In the genomic region with DNA sequence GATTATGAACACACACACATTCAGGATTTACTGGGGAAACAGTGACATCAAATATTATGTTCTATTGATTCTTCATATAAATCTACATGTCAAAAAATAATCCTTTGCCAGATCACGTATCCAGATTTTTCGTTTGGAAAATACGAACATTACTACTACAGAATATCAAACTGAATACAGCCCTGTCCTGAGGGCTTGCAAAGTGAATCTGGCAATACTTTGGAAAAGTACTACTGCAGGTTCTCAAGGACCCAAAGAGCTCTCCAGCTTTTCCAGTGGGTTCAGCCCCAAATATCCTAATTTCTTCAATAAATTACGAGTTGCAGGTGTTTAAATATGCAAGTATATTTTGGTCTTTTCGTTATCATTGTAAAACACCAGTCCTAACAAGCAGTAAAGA, we compare ENCODE assay signal across 8 cellular contexts. TPM values are rescaled to one million over a fixed set of nuclear protein-coding genes. Genes with fewer than 3 reads are reported as not detected.
A peak's percentile ranks its signal among the peaks of the same experiment; 100 is the strongest.
DNase-seq lines count a peak whose midpoint lies in the region; ATAC-seq, FAIRE-seq and TF ChIP-seq lines count a peak whose summit lies in the region.

No MANE protein-coding gene starts in this region.

- H3K27ac ChIP-seq in HUES48 (ENCODE audit: low read depth, low read length), result peak overlapping the region; percentile 93
- H3K27ac ChIP-seq in mesodermal cell (ENCODE audit: low read depth, low read length, severe bottlenecking), result peak overlapping the region; percentile 87

- 0 out of 2 replicates have a peak overlapping the region, but pooled peaks have one; percentile 32 for H3K9ac ChIP-seq in HUES48 (ENCODE audit: low read depth, low read length)

- H3K4me1 ChIP-seq in HUES48 (ENCODE audit: control insufficient read depth, insufficient read depth, low read length) (0 out of 2 replicates have a peak, but pooled peaks cover 11% of the 10 kb centered on the region), mesodermal cell (ENCODE audit: control insufficient read depth, insufficient read depth, low read length, poor library complexity, severe bottlenecking) (peaks cover 7% of the 10 kb centered on the region)

- H3K36me3 ChIP-seq in HUES48 (ENCODE audit: control insufficient read depth, insufficient read depth, low read length), result no peaks in the 10 kb centered on the region
- no peaks in the 10 kb centered on the region for H3K36me3 ChIP-seq in bronchial epithelial cell (ENCODE audit: control insufficient read depth, insufficient read depth, low read length)
- no peaks in the 10 kb centered on the region for H3K36me3 ChIP-seq in mesodermal cell (ENCODE audit: control insufficient read depth, insufficient read depth, low read length)

- TF ChIP-seq CTCF in AG10803 (conservative IDR thresholded peaks at IDR 0.05; ENCODE audit: low read length) (no peak), bronchial epithelial cell (IDR thresholded peaks at IDR 0.05; ENCODE audit: insufficient read depth, low read length, severe bottlenecking) (no peak)

- no peaks in the 10 kb centered on the region for H3K27me3 ChIP-seq in HUES48 (ENCODE audit: control insufficient read depth, insufficient read depth, low read length)
- no peaks in the 10 kb centered on the region for H3K27me3 ChIP-seq in bronchial epithelial cell (ENCODE audit: control insufficient read depth, insufficient read depth, low read length)

- H3K9me3 ChIP-seq in HUES48 (ENCODE audit: control insufficient read depth, insufficient read depth, low read length) (peaks cover 8% of the 10 kb centered on the region), mesodermal cell (ENCODE audit: control insufficient read depth, low read length) (peaks cover 4% of the 10 kb centered on the region)

- no peak for FAIRE-seq in bronchial epithelial cell (lab: Jason Lieb, UNC)

- 73% methylated on average over 3 of the region's 5 CpGs; no CpG with 5 or more reads in 1 of the 2 experiments for WGBS in mesodermal cell (ENCODE audit: insufficient coverage in 2 of 2), 2 experiments

- DNase-seq in AG10803 (ENCODE audit: low read depth), result no peak
- DNase-seq in bronchial epithelial cell (ENCODE audit: low read depth), result no peak
- DNase-seq in GDM1 (lab: John Stamatoyannopoulos, UW), result no peak
- no peak for DNase-seq in 8988T

- ATAC-seq in GM19351 (IDR thresholded peaks at IDR 0.05; ENCODE audit: unreplicated experiment), result peak; percentile 12
- no peak for ATAC-seq in HG02973 (IDR thresholded peaks at IDR 0.05; ENCODE audit: unreplicated experiment)

- peak overlapping the region; percentile 86 for H3K4me3 ChIP-seq in AG10803 (ENCODE audit: low read length)
- peak overlapping the region; percentile 96 for H3K4me3 ChIP-seq in HUES48 (ENCODE audit: low read depth, low read length)
- peak overlapping the region; percentile 69 for H3K4me3 ChIP-seq in bronchial epithelial cell (ENCODE audit: low read depth, low read length)
- peak overlapping the region; percentile 89 for H3K4me3 ChIP-seq in mesodermal cell (ENCODE audit: extremely low read depth, insufficient read depth, low read length, poor library complexity, severe bottlenecking)

RNA-seq across cellular contexts. Expression of a gene that starts 0.4 kb away (rescaled TPM):
- total RNA-seq in bronchial epithelial cell, result 163 and 164 TPM in 2 replicates
- 132 TPM for polyA plus RNA-seq in mesodermal cell (2013, experiment 1 of 2)
- polyA plus RNA-seq in mesodermal cell (2013, experiment 2 of 2), result 157 TPM
